17 cellular contexts compared by ENCODE assay signal in the genomic region with DNA sequence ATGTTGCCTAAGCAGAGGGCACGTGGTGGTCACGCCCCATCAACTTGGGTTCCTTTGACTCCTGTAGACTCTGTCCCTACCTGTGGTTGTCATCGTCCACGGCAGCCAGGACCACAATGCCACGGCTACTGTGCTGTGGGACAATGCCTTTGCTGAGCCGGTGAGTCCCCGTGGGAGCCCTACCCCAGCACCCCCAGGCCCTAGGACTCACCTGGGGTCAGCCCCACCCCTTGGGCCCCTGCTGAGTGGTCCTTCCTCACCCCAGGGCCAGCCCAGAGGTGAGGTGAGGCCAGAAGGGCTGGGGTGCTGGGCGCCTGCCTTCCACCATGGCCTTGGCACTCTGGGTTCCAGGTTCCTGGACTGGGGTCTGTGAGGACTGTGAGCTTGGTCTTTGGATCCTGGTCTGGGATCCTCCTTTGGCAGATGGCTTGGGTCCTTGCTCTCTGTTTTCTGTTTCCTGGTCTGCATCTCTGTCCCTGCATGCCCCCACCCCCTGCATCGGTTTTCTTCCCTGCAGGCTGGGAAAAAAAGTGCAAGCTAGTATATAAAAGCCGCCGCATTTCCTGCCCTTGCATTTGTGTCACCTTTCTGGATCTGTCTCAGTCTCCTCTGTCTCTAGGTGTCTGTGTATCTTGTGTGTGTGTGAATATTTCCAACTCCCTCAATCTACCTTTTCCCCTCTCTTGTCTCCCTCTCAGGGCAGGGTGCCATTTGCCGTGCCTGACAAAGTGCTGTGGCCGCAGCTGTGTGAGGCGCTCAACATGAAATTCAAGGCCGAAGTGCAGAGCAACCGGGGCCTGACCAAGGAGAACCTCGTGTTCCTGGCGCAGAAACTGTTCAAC. TPM values are rescaled to one million over a fixed set of nuclear protein-coding genes. Genes with fewer than 3 reads are reported as not detected.
DNase-seq lines count a peak whose midpoint lies in the region; ATAC-seq and TF ChIP-seq lines count a peak whose summit lies in the region.
"Had no signal": no experiment of that assay in that cellular context is flagged by ENCODE, and none has a peak within 500 bp of the region (broad histone marks: within the 10 kb centered on the region; RNA-seq: fewer than 3 reads in every experiment).

No MANE protein-coding gene starts in this region.

- H3K4me3 Mint-ChIP-seq in activated CD4-positive, alpha-beta T cell treated with anti-CD3 and anti-CD28 coated beads for 36 hours = no peak overlapping the region
- peak overlapping the region; percentile 42 for H3K4me3 Mint-ChIP-seq in CD8-positive, alpha-beta T cell
- no peak overlapping the region for H3K4me3 Mint-ChIP-seq in activated T-helper 2 cell treated with anti-CD3 and anti-CD28 coated beads, Interferon-gamma antibody, Interleukin-2, Interleukin-4, amounts not matched to agents 10 μg/mL and 5 μg/mL and 100 μg/mL, durations not matched to agents 14 hours and 24 hours and 36 hours (ENCODE audit: low read depth)
- no peak overlapping the region for H3K4me3 Mint-ChIP-seq in nephron progenitor cell
- H3K4me3 Mint-ChIP-seq: naive B cell had no signal

- POLR2A ChIA-PET in activated CD4-positive, alpha-beta T cell treated with anti-CD3 and anti-CD28 coated beads for 36 hours (lab: Charles Lee) = no interaction called here
- POLR2A ChIA-PET in CD8-positive, alpha-beta T cell (lab: Charles Lee) = interaction anchor here (1.1 kb wide), 1 partner anchor 57 kb away, joined by 3 read pairs; no protein-coding TSS in a partner anchor

- CTCF ChIA-PET in activated CD4-positive, alpha-beta T cell treated with anti-CD3 and anti-CD28 coated beads for 36 hours (lab: Charles Lee) = interaction anchor here (0.7 to 1.4 kb wide), 6 partner anchors 17 to 274 kb away, joined by 3 to 5 read pairs (median 4); no protein-coding TSS in a partner anchor
- CTCF ChIA-PET in CD8-positive, alpha-beta T cell (lab: Charles Lee) = no interaction called here

- no peak overlapping the region for H3K27ac ChIP-seq in CD8-positive, alpha-beta T cell (ENCODE audit: low read depth, low read length)
- H3K27ac ChIP-seq: BLaER1, transverse colon had no signal

- no peaks in the 10 kb centered on the region for H3K27me3 ChIP-seq in CD8-positive, alpha-beta T cell (ENCODE audit: insufficient read depth, low read length)
- H3K27me3 ChIP-seq: BLaER1, transverse colon had no signal

- H3K9me3 Mint-ChIP-seq in activated CD4-positive, alpha-beta T cell treated with anti-CD3 and anti-CD28 coated beads for 36 hours (ENCODE audit: low read depth) = no peaks in the 10 kb centered on the region
- no peaks in the 10 kb centered on the region for H3K9me3 Mint-ChIP-seq in CD8-positive, alpha-beta T cell
- H3K9me3 Mint-ChIP-seq in activated T-helper 2 cell treated with anti-CD3 and anti-CD28 coated beads, Interferon-gamma antibody, Interleukin-2, Interleukin-4, amounts not matched to agents 10 μg/mL and 5 μg/mL and 100 μg/mL, durations not matched to agents 14 hours and 24 hours and 36 hours = no peaks in the 10 kb centered on the region
- no peaks in the 10 kb centered on the region for H3K9me3 Mint-ChIP-seq in nephron progenitor cell
- H3K9me3 Mint-ChIP-seq: naive B cell had no signal

- intact Hi-C loops in activated CD4-positive, alpha-beta T cell treated with anti-CD3 and anti-CD28 coated beads for 36 hours (cut with DNase I, micrococcal nuclease) = no loop called here
- intact Hi-C loops in CD8-positive, alpha-beta T cell (cut with DNase I, micrococcal nuclease) = no loop called here
- intact Hi-C loops in activated T-helper 2 cell treated with anti-CD3 and anti-CD28 coated beads, Interferon-gamma antibody, Interleukin-2, Interleukin-4, amounts not matched to agents 10 μg/mL and 5 μg/mL and 100 μg/mL, durations not matched to agents 14 hours and 24 hours and 36 hours (cut with micrococcal nuclease) = no loop called here

- H3K9me3 ChIP-seq in CD8-positive, alpha-beta T cell (ENCODE audit: low read length) = no peaks in the 10 kb centered on the region
- H3K9me3 ChIP-seq: BLaER1, transverse colon had no signal

- no peaks in the 10 kb centered on the region for H3K27me3 Mint-ChIP-seq in activated CD4-positive, alpha-beta T cell treated with anti-CD3 and anti-CD28 coated beads for 36 hours
- H3K27me3 Mint-ChIP-seq in CD8-positive, alpha-beta T cell (ENCODE audit: low read depth) = no peaks in the 10 kb centered on the region
- H3K27me3 Mint-ChIP-seq in activated T-helper 2 cell treated with anti-CD3 and anti-CD28 coated beads, Interferon-gamma antibody, Interleukin-2, Interleukin-4, amounts not matched to agents 10 μg/mL and 5 μg/mL and 100 μg/mL, durations not matched to agents 14 hours and 24 hours and 36 hours (ENCODE audit: low read depth) = no peaks in the 10 kb centered on the region
- H3K27me3 Mint-ChIP-seq in nephron progenitor cell (ENCODE audit: low read depth, poor library complexity) = peaks cover 19% of the 10 kb centered on the region
- H3K27me3 Mint-ChIP-seq: naive B cell had no signal

- peaks cover 84% of the 10 kb centered on the region for H3K36me3 Mint-ChIP-seq in activated CD4-positive, alpha-beta T cell treated with anti-CD3 and anti-CD28 coated beads for 36 hours (ENCODE audit: low read depth)
- peaks cover 93% of the 10 kb centered on the region for H3K36me3 Mint-ChIP-seq in CD8-positive, alpha-beta T cell
- H3K36me3 Mint-ChIP-seq in activated T-helper 2 cell treated with anti-CD3 and anti-CD28 coated beads, Interferon-gamma antibody, Interleukin-2, Interleukin-4, amounts not matched to agents 10 μg/mL and 5 μg/mL and 100 μg/mL, durations not matched to agents 14 hours and 24 hours and 36 hours (ENCODE audit: low read depth) = peaks cover 90% of the 10 kb centered on the region
- H3K36me3 Mint-ChIP-seq in nephron progenitor cell (ENCODE audit: low read depth) = no peaks in the 10 kb centered on the region

- H3K4me1 Mint-ChIP-seq in activated CD4-positive, alpha-beta T cell treated with anti-CD3 and anti-CD28 coated beads for 36 hours = peaks cover 63% of the 10 kb centered on the region
- peaks cover 24% of the 10 kb centered on the region for H3K4me1 Mint-ChIP-seq in CD8-positive, alpha-beta T cell (ENCODE audit: low read depth)
- H3K4me1 Mint-ChIP-seq in activated T-helper 2 cell treated with anti-CD3 and anti-CD28 coated beads, Interferon-gamma antibody, Interleukin-2, Interleukin-4, amounts not matched to agents 10 μg/mL and 5 μg/mL and 100 μg/mL, durations not matched to agents 14 hours and 24 hours and 36 hours (ENCODE audit: low read depth) = peaks cover 33% of the 10 kb centered on the region
- H3K4me1 Mint-ChIP-seq in nephron progenitor cell = peaks cover 63% of the 10 kb centered on the region

- DNase-seq in activated CD4-positive, alpha-beta T cell treated with anti-CD3 and anti-CD28 coated beads for 36 hours = peak; percentile 54
- no peak for DNase-seq in activated CD4-positive, alpha-beta T cell treated with anti-CD3 and anti-CD28 coated beads for 1 hour
- no peak for DNase-seq in CD8-positive, alpha-beta T cell
- no peak for DNase-seq in activated T-helper 2 cell treated with anti-CD3 and anti-CD28 coated beads, Interferon-gamma antibody, Interleukin-2, Interleukin-4, amounts not matched to agents 10 μg/mL and 5 μg/mL and 100 μg/mL, durations not matched to agents 14 hours and 24 hours and 36 hours (ENCODE audit: low spot score)
- DNase-seq in nephron progenitor cell (no peak), COLO829 (ENCODE audit: low spot score) (no peak), HCEC 1CT (no peak), Kasumi-1 (lab: John Stamatoyannopoulos, UW) (no peak)
- DNase-seq: DMS153, hypothalamus, mammary epithelial cell, naive B cell, NCI-H1417 treated with DMSO at 0.1 percent for 48 hours, NCI-H345, transverse colon had no signal

- no peak for TF ChIP-seq CTCF in CD8-positive, alpha-beta T cell (IDR thresholded peaks at IDR 0.05)
- no peak for TF ChIP-seq CTCF in nephron progenitor cell (IDR thresholded peaks at IDR 0.05)

- H3K4me1 ChIP-seq in CD8-positive, alpha-beta T cell (ENCODE audit: insufficient read depth, low read length) = peaks cover 9% of the 10 kb centered on the region

- peaks cover 78% of the 10 kb centered on the region for H3K36me3 ChIP-seq in CD8-positive, alpha-beta T cell (ENCODE audit: insufficient read depth, low read length)

- H3K4me3 ChIP-seq in CD8-positive, alpha-beta T cell (ENCODE audit: low read depth, low read length) = no peak overlapping the region
- H3K4me3 ChIP-seq: BLaER1, transverse colon had no signal

- ATAC-seq in activated CD4-positive, alpha-beta T cell treated with anti-CD3 and anti-CD28 coated beads for 36 hours = peak; percentile 14
- peak; percentile 46 for ATAC-seq in CD8-positive, alpha-beta T cell

- peak overlapping the region; percentile 81 for H3K27ac Mint-ChIP-seq in activated CD4-positive, alpha-beta T cell treated with anti-CD3 and anti-CD28 coated beads for 36 hours
- H3K27ac Mint-ChIP-seq in CD8-positive, alpha-beta T cell = peak overlapping the region; percentile 84
- H3K27ac Mint-ChIP-seq in activated T-helper 2 cell treated with anti-CD3 and anti-CD28 coated beads, Interferon-gamma antibody, Interleukin-2, Interleukin-4, amounts not matched to agents 10 μg/mL and 5 μg/mL and 100 μg/mL, durations not matched to agents 14 hours and 24 hours and 36 hours = peak overlapping the region; percentile 30
- peak overlapping the region; percentile 3 for H3K27ac Mint-ChIP-seq in nephron progenitor cell
- H3K27ac Mint-ChIP-seq: progenitor cell of endocrine pancreas had no signal

RNA-seq across cellular contexts. Expression of a gene that starts 17.5 kb away (rescaled TPM):
- total RNA-seq in activated CD4-positive, alpha-beta T cell treated with anti-CD3 and anti-CD28 coated beads for 36 hours = 100 to 1,000 TPM; 178 to 203 TPM
- 100 to 1,000 TPM; 300 to 319 TPM for total RNA-seq in CD8-positive, alpha-beta T cell
- 288 and 302 TPM in 2 replicates for total RNA-seq in activated T-helper 2 cell treated with anti-CD3 and anti-CD28 coated beads, Interferon-gamma antibody, Interleukin-2, Interleukin-4, amounts not matched to agents 10 μg/mL and 5 μg/mL and 100 μg/mL, durations not matched to agents 14 hours and 24 hours and 36 hours

RNA-seq across cellular contexts. Expression of a gene that starts 29.6 kb away (rescaled TPM):
- 100 to 1,000 TPM; 162 to 203 TPM for total RNA-seq in activated CD4-positive, alpha-beta T cell treated with anti-CD3 and anti-CD28 coated beads for 36 hours
- 10 to 100 TPM; 85.2 to 85.5 TPM for total RNA-seq in CD8-positive, alpha-beta T cell
- total RNA-seq in activated T-helper 2 cell treated with anti-CD3 and anti-CD28 coated beads, Interferon-gamma antibody, Interleukin-2, Interleukin-4, amounts not matched to agents 10 μg/mL and 5 μg/mL and 100 μg/mL, durations not matched to agents 14 hours and 24 hours and 36 hours = 162 and 164 TPM in 2 replicates

Comparison
In these comparisons a context has a peak if more than half of its experiments do, and no peak if none do; other contexts are left out.
1. H3K27ac Mint-ChIP-seq: peak in every context shown above with its lines; median percentile 84 in CD8-positive, alpha-beta T cell; 81 in activated CD4-positive, alpha-beta T cell treated with anti-CD3 and anti-CD28 coated beads for 36 hours; 30 in activated T-helper 2 cell treated with anti-CD3 and anti-CD28 coated beads, Interferon-gamma antibody, Interleukin-2, Interleukin-4, amounts not matched to agents 10 μg/mL and 5 μg/mL and 100 μg/mL, durations not matched to agents 14 hours and 24 hours and 36 hours; 3 in nephron progenitor cell.